Comparison of ENCODE assay signal across 9 cellular contexts in genomic region chr11:2314525-2315394, GRCh38. TPM values are rescaled to one million over a fixed set of nuclear protein-coding genes. Genes with fewer than 3 reads are reported as not detected.
A peak's percentile ranks its signal among the peaks of the same experiment; 100 is the strongest.
DNase-seq lines count a peak whose midpoint lies in the region; ATAC-seq and TF ChIP-seq lines count a peak whose summit lies in the region.
"Had no signal": no experiment of that assay in that cellular context is flagged by ENCODE, and none has a peak within 500 bp of the region (broad histone marks: within the 10 kb centered on the region; RNA-seq: fewer than 3 reads in every experiment).

No MANE protein-coding gene starts in this region.

- H3K36me3 ChIP-seq in body of pancreas (replicated peaks in 1 of 2; ENCODE audit: insufficient read depth in 1 of 2, low read depth in 2 of 2): no peaks in the 10 kb centered on the region
- H3K36me3 ChIP-seq in left lung: no peaks in the 10 kb centered on the region

- H3K9me3 ChIP-seq in body of pancreas: no peaks in the 10 kb centered on the region
- peaks cover 0 to 7% of the 10 kb centered on the region in 2 donors for H3K9me3 ChIP-seq in left lung

- ATAC-seq in body of pancreas: peak; percentile 84
- peak; percentile 80 for ATAC-seq in left lung
- ATAC-seq in HG02610 (IDR thresholded peaks at IDR 0.05; ENCODE audit: unreplicated experiment): no peak
- no peak for ATAC-seq in HG02759 (IDR thresholded peaks at IDR 0.05; ENCODE audit: unreplicated experiment)

- H3K27me3 ChIP-seq in body of pancreas: no peaks in the 10 kb centered on the region
- no peaks in the 10 kb centered on the region for H3K27me3 ChIP-seq in left lung

- peak in 2 of 3 experiments; percentile 26 to 72 for DNase-seq in NCI-H1417 (lab: John Stamatoyannopoulos, UW)
- DNase-seq in NCI-H1417 treated with DMSO at 0.1 percent for 48 hours (lab: John Stamatoyannopoulos, UW): no peak
- peak; percentile 80 to 89 (median 87) for DNase-seq in body of pancreas
- peak; percentile 77 to 83 for DNase-seq in left lung
- no peak for DNase-seq in glomerular visceral epithelial cell (ENCODE audit: extremely low spot score)

- WGBS in body of pancreas, 2 donors: 33 to 46% methylated on average over 9 to 15 of the region's 16 CpGs

- no peak for TF ChIP-seq CTCF in body of pancreas (IDR thresholded peaks at IDR 0.05)
- TF ChIP-seq CTCF in left lung (IDR thresholded peaks at IDR 0.05): no peak

- TF ChIP-seq POLR2A in body of pancreas (IDR thresholded peaks at IDR 0.05): peak in 1 of 3 donors; percentile 47

- H3K27ac ChIP-seq in body of pancreas (peak overlapping the region; percentile 63 to 78 (median 72)), left lung (peak overlapping the region; percentile 33 to 61), temporal lobe (ENCODE audit: low read depth, low read length) (peak overlapping the region; percentile 33)
- H3K27ac ChIP-seq: 22Rv1 had no signal

- no peak overlapping the region for H3K4me3 ChIP-seq in body of pancreas
- H3K4me3 ChIP-seq in left lung: no peak overlapping the region

- intact Hi-C loops in body of pancreas (cut with DNase I) (no loop called here), left lung (cut with DNase I) (no loop called here)

- H3K4me1 ChIP-seq in body of pancreas (peaks cover 20% of the 10 kb centered on the region), left lung (peaks cover 8 to 12% of the 10 kb centered on the region in 2 donors)

RNA-seq across cellular contexts. Expression of gene TSPAN32, which starts 12.9 kb away (rescaled TPM):
- total RNA-seq in body of pancreas: 1 to 10 TPM in 1 of 2 donors, not detected in 1; 5.9 TPM
- 1 to 10 TPM; 4.2 to 6.2 TPM for total RNA-seq in left lung
- total RNA-seq in temporal lobe: 0.25 TPM

RNA-seq across cellular contexts. Expression of gene C11orf21, which starts 13.0 kb away (rescaled TPM):
- under 1 TPM; 0.26 to 0.33 TPM for total RNA-seq in body of pancreas
- 1 to 10 TPM; 2.7 to 6.9 TPM for total RNA-seq in left lung
- total RNA-seq in temporal lobe: 0.25 TPM

RNA-seq across cellular contexts. Expression of gene ASCL2, which starts 44.4 kb away (rescaled TPM):
- total RNA-seq in body of pancreas: 1 to 10 TPM in 1 of 2 donors, not detected in 1; 3.0 TPM
- 1 to 10 TPM in 1 of 2 donors, under 1 TPM in 1; 0.79 to 2.3 TPM for total RNA-seq in left lung
- 0.74 TPM for total RNA-seq in temporal lobe

Comparison
In these comparisons a context has a peak if more than half of its experiments do, and no peak if none do; other contexts are left out.
1. DNase-seq: peak in NCI-H1417 (2 of 3), body of pancreas (4 of 4) and left lung (2 of 2); none in NCI-H1417 treated with DMSO at 0.1 percent for 48 hours (single experiment) and glomerular visceral epithelial cell (single experiment).
2. ATAC-seq: peak in body of pancreas (single experiment) and left lung (single experiment); none in HG02610 (single experiment) and HG02759 (single experiment).
3. Peak in every context shown above with its lines, with median percentiles within 50 percentile points of each other: H3K27ac ChIP-seq.